Comparison of ENCODE assay signal across 8 cellular contexts in the genomic region with DNA sequence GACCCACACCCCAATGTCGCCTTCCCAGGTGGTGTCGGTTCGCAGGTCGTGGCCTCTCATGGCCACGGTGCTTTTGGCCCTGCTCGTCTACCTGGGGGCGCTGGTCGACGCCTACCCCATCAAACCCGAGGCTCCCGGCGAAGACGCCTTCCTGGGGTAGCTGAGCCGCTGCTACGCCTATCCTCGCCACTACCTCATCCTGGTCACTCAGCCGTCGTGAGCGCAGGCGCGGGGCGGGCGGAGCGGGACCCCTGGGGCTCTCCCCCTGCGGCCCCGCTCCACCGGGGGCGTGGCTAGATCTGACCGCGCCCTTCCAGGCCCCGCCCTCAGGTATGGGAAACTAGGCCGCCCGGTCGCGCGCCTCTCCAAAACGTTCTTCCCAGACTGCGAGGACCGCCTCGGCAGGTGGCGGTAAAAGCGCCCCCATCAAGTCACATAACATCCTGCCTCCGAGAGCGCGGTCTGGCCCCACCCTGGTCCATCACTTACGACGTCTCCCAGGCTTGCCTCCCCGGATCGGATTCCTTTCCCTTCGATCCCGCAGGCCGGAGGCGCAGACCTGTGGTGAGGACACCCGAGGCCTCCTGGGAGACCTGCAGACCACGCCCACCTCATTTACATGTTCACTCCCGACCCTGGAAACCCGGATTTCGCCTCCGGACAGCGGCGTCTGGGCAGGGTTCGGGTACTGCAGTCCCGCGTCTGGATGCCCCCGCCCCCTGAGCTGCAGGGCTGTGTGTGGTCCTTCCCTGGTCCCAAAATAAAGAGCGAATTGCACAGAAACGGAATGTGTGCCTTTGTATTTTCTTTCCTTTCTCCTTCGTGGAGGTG.
DNase-seq lines count a peak whose midpoint lies in the region; ATAC-seq and TF ChIP-seq lines count a peak whose summit lies in the region.

No MANE protein-coding gene starts in this region.

- H2BK12ac ChIP-seq in mesenchymal stem cell (ENCODE audit: low read length in 2 of 2), result no peak overlapping the region

- H3K27ac ChIP-seq in SK-N-MC (no peak overlapping the region), mesenchymal stem cell (ENCODE audit: low read length, poor library complexity, severe bottlenecking) (no peak overlapping the region), thymus (ENCODE audit: low read depth) (no peak overlapping the region)

- H2BK15ac ChIP-seq in mesenchymal stem cell (ENCODE audit: low read depth, poor library complexity, severe bottlenecking), result peak overlapping the region; percentile 17

- no peak overlapping the region for H3K14ac ChIP-seq in mesenchymal stem cell (ENCODE audit: low read length in 2 of 2)

- H2AK5ac ChIP-seq in mesenchymal stem cell (ENCODE audit: low read length, severe bottlenecking), result no peak overlapping the region

- peak overlapping the region; percentile 57 for H2AFZ ChIP-seq in mesenchymal stem cell (ENCODE audit: low read depth, low read length)

- H3K23ac ChIP-seq in mesenchymal stem cell (ENCODE audit: low read length in 2 of 2), result peak overlapping the region in 1 of 2 experiments; percentile 1

- no peaks in the 10 kb centered on the region for H3K36me3 Mint-ChIP-seq in HFFc6 (ENCODE audit: low read depth)

- 8% methylated on average over 67 of the region's 68 CpGs for WGBS in mesenchymal stem cell
- WGBS in thymus, result 5% methylated on average over 68 of the region's 68 CpGs

- no peak overlapping the region for H3K4ac ChIP-seq in mesenchymal stem cell (ENCODE audit: low read depth in 1 of 2, low read length in 2 of 2)

- H3K4me1 ChIP-seq in mesenchymal stem cell (ENCODE audit: control insufficient read depth, insufficient read depth, low read depth, low read length) (peaks cover 16% of the 10 kb centered on the region), thymus (ENCODE audit: control insufficient read depth, insufficient read depth, low read length) (peaks cover 4% of the 10 kb centered on the region)

- H2BK120ac ChIP-seq in mesenchymal stem cell (ENCODE audit: low read depth, low read length), result no peak overlapping the region

- no peaks in the 10 kb centered on the region for H3K9me3 Mint-ChIP-seq in HFFc6

- H3K36me3 ChIP-seq in SK-N-MC (ENCODE audit: insufficient read depth, low read length), result no peaks in the 10 kb centered on the region
- no peaks in the 10 kb centered on the region for H3K36me3 ChIP-seq in mesenchymal stem cell (ENCODE audit: control insufficient read depth in 1 of 2, insufficient read depth in 2 of 2, low read depth in 1 of 2, low read length in 2 of 2)
- H3K36me3 ChIP-seq in thymus (ENCODE audit: control insufficient read depth, insufficient read depth), result no peaks in the 10 kb centered on the region

- H3K4me3 ChIP-seq in SK-N-MC (peak overlapping the region; percentile 60), mesenchymal stem cell (ENCODE audit: insufficient read depth in 1 of 2, low read depth in 1 of 2, low read length in 2 of 2) (peak overlapping the region; percentile 51 to 68), thymus (ENCODE audit: low read length) (peak overlapping the region; percentile 33)

- H4K8ac ChIP-seq in mesenchymal stem cell (ENCODE audit: low read length), result no peak overlapping the region

- peaks cover 21% of the 10 kb centered on the region for H3K4me1 Mint-ChIP-seq in HFFc6 (ENCODE audit: low read depth)

- TF ChIP-seq CTCF in HFFc6 (IDR thresholded peaks at IDR 0.05), result no peak

- peak overlapping the region; percentile 91 for H3K4me3 Mint-ChIP-seq in HFFc6

- peak overlapping the region; percentile 15 to 18 for H3K18ac ChIP-seq in mesenchymal stem cell (ENCODE audit: low read depth in 1 of 2, low read length in 2 of 2)

- H3K9ac ChIP-seq in SK-N-MC (ENCODE audit: insufficient read length) (no peak overlapping the region), mesenchymal stem cell (ENCODE audit: low read length) (peak overlapping the region; percentile 15)

- H3K9me3 ChIP-seq in SK-N-MC (ENCODE audit: low read depth, low read length), result no peaks in the 10 kb centered on the region
- H3K9me3 ChIP-seq in mesenchymal stem cell (ENCODE audit: control insufficient read depth, low read length), result no peaks in the 10 kb centered on the region
- H3K9me3 ChIP-seq in thymus (ENCODE audit: control insufficient read depth), result no peaks in the 10 kb centered on the region

- DNase-seq in AG08396 (ENCODE audit: low spot score) (peak; percentile 54), HFFc6 (peak; percentile 34), SK-N-MC (ENCODE audit: low read depth, low spot score) (no peak), ecto neural progenitor cell (ENCODE audit: low spot score) (peak; percentile 99), mesenchymal stem cell (peak; percentile 59)

- no peaks in the 10 kb centered on the region for H3K79me1 ChIP-seq in mesenchymal stem cell (replicated peaks; ENCODE audit: low read length, poor library complexity, severe bottlenecking)

- H2BK5ac ChIP-seq in mesenchymal stem cell (ENCODE audit: low read depth, low read length, poor library complexity, severe bottlenecking), result no peak overlapping the region

- peaks cover 7% of the 10 kb centered on the region for H3K27me3 Mint-ChIP-seq in HFFc6 (ENCODE audit: insufficient read depth)

- no peak overlapping the region for H4K91ac ChIP-seq in mesenchymal stem cell (ENCODE audit: low read length)

- peaks cover 24 to 62% of the 10 kb centered on the region in 2 experiments for H3K27me3 ChIP-seq in mesenchymal stem cell (ENCODE audit: control insufficient read depth in 1 of 2, insufficient read depth in 1 of 2, low read length in 2 of 2)
- H3K27me3 ChIP-seq in thymus (ENCODE audit: control insufficient read depth, insufficient read depth), result peaks cover 20% of the 10 kb centered on the region

- H3K4me2 ChIP-seq in mesenchymal stem cell (ENCODE audit: low read length, poor library complexity, severe bottlenecking), result peak overlapping the region; percentile 83

- H3K27ac Mint-ChIP-seq in HFFc6, result peak overlapping the region; percentile 18; the same call in 1 of the 2 replicates

- no peak for ATAC-seq in GM21526 (IDR thresholded peaks at IDR 0.05; ENCODE audit: low FRiP score, unreplicated experiment)
- no peak for ATAC-seq in GM18867 (IDR thresholded peaks at IDR 0.05; ENCODE audit: unreplicated experiment)
